13 cellular contexts compared by ENCODE assay signal in genomic region chr17:62727916-62728672, GRCh38.
A peak's percentile ranks its signal among the peaks of the same experiment; 100 is the strongest.
DNase-seq lines count a peak whose midpoint lies in the region; ATAC-seq and TF ChIP-seq lines count a peak whose summit lies in the region.
"Had no signal": no experiment of that assay in that cellular context is flagged by ENCODE, and none has a peak within 500 bp of the region (broad histone marks: within the 10 kb centered on the region; RNA-seq: fewer than 3 reads in every experiment).

No MANE protein-coding gene starts in this region.

- H3K9me3 ChIP-seq in left ventricle myocardium inferior (replicated peaks) (no peaks in the 10 kb centered on the region), gastroesophageal sphincter (no peaks in the 10 kb centered on the region)

- H3K4me3 ChIP-seq in left ventricle myocardium inferior: no peak overlapping the region
- H3K4me3 ChIP-seq in gastroesophageal sphincter: no peak overlapping the region
- H3K4me3 ChIP-seq: GM12878 had no signal

- H3K9me3 Mint-ChIP-seq in type B pancreatic cell: peaks cover 6% of the 10 kb centered on the region

- H3K36me3 ChIP-seq in left ventricle myocardium inferior: no peaks in the 10 kb centered on the region
- no peaks in the 10 kb centered on the region for H3K36me3 ChIP-seq in gastroesophageal sphincter

- H3K4me1 ChIP-seq in left ventricle myocardium inferior (peaks cover 14% of the 10 kb centered on the region), gastroesophageal sphincter (no peaks in the 10 kb centered on the region)

- intact Hi-C loops in left ventricle myocardium inferior (cut with micrococcal nuclease) (no loop called here), Right ventricle myocardium inferior (cut with DNase I) (loop anchor here (2.0 kb wide), 1 partner anchor 23 kb away; no protein-coding TSS in a partner anchor)

- H3K27ac ChIP-seq in left ventricle myocardium inferior (replicated peaks): no peak overlapping the region
- H3K27ac ChIP-seq in gastroesophageal sphincter: no peak overlapping the region

- TF ChIP-seq EP300 in gastroesophageal sphincter (IDR thresholded peaks at IDR 0.05): no peak

- no peak overlapping the region for H3K4me3 Mint-ChIP-seq in type B pancreatic cell
- H3K4me3 Mint-ChIP-seq: activated naive CD8-positive, alpha-beta T cell had no signal

- 70 to 76% methylated on average over 4 to 5 of the region's 6 CpGs for WGBS in gastroesophageal sphincter (ENCODE audit: low coverage in 1 of 2), 2 donors

- TF ChIP-seq CTCF in left ventricle myocardium inferior (IDR thresholded peaks at IDR 0.05; ENCODE audit: borderline replicate concordance) (peak; percentile 47), gastroesophageal sphincter (IDR thresholded peaks at IDR 0.05) (no peak), type B pancreatic cell (conservative IDR thresholded peaks at IDR 0.05) (no peak)

- no peak for TF ChIP-seq POLR2A in gastroesophageal sphincter (IDR thresholded peaks at IDR 0.05)

- no peak overlapping the region for H3K27ac Mint-ChIP-seq in type B pancreatic cell
- H3K27ac Mint-ChIP-seq: activated naive CD8-positive, alpha-beta T cell had no signal

- peaks cover 32% of the 10 kb centered on the region for H3K4me1 Mint-ChIP-seq in type B pancreatic cell (ENCODE audit: unreplicated experiment)

- ATAC-seq in Right ventricle myocardium inferior (no peak), HG02870 (IDR thresholded peaks at IDR 0.05; ENCODE audit: unreplicated experiment) (no peak), gastroesophageal sphincter (no peak), GM18502 (IDR thresholded peaks at IDR 0.05; ENCODE audit: poor library complexity, unreplicated experiment) (no peak)
- ATAC-seq: GM12878 had no signal

- no peaks in the 10 kb centered on the region for H3K36me3 Mint-ChIP-seq in type B pancreatic cell
- H3K36me3 Mint-ChIP-seq: activated naive CD8-positive, alpha-beta T cell had no signal

- H3K27me3 Mint-ChIP-seq in type B pancreatic cell: peaks cover 10% of the 10 kb centered on the region

- peaks cover 24% of the 10 kb centered on the region for H3K27me3 ChIP-seq in left ventricle myocardium inferior (ENCODE audit: low read depth)
- H3K27me3 ChIP-seq in gastroesophageal sphincter: peaks cover 15% of the 10 kb centered on the region

- no peak for DNase-seq in left ventricle myocardium inferior
- no peak for DNase-seq in Right ventricle myocardium inferior (ENCODE audit: missing footprints)
- DNase-seq in NCI-H1694 treated with DMSO at 0.1 percent for 48 hours (lab: John Stamatoyannopoulos, UW): peak; percentile 57
- DNase-seq in dermis blood vessel endothelial cell: peak; percentile 36
- no peak for DNase-seq in type B pancreatic cell (ENCODE audit: extremely low spot score, unreplicated experiment)
- DNase-seq: AML-193; kidney; stimulated activated CD4-positive, alpha-beta T cell treated with anti-CD3 and anti-CD28 coated beads, Interleukin-12 subunit alpha, Interleukin-12 subunit beta, amount 100 ng/mL, for 4 hours had no signal

Comparison
In these comparisons a context has a peak if more than half of its experiments do, and no peak if none do; other contexts are left out.
1. DNase-seq: peak in NCI-H1694 treated with DMSO at 0.1 percent for 48 hours (single experiment) and dermis blood vessel endothelial cell (single experiment); none in left ventricle myocardium inferior (single experiment), Right ventricle myocardium inferior (single experiment) and type B pancreatic cell (single experiment).